In the genomic region with DNA sequence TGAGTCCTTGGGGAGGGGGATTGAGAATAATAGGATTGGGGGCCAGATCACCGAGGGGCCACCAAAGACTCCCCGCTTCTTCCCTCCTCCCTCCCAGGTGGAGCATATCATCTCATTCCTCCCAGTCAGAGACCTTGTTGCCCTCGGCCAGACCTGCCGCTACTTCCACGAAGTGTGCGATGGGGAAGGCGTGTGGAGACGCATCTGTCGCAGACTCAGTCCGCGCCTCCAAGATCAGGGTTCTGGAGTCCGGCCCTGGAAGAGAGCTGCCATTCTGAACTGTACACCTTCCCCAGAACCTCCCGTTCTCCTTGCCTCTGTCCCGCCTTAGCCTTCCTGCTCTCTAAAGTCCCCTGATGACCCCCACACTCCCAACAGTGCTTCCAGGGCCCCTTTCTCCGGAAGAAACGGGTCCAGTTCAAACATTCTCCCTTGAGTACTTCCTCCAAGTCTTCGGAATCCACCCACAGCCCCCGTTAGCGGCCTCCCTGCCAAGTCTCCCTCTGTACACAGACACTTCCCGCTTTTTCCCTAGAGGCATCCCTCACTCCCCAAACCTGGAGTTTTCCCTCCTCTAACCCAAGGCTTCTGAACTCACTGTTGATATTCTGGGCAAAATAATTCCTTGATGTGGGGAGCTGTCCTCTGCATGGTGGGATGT, we compare ENCODE assay signal across 16 cellular contexts. TPM values are rescaled to one million over a fixed set of nuclear protein-coding genes. Genes with fewer than 3 reads are reported as not detected.
A peak's percentile ranks its signal among the peaks of the same experiment; 100 is the strongest.
DNase-seq lines count a peak whose midpoint lies in the region; ATAC-seq, FAIRE-seq and TF ChIP-seq lines count a peak whose summit lies in the region.
"Had no signal": no experiment of that assay in that cellular context is flagged by ENCODE, and none has a peak within 500 bp of the region (broad histone marks: within the 10 kb centered on the region; RNA-seq: fewer than 3 reads in every experiment).

No MANE protein-coding gene starts in this region.

- no peak overlapping the region for H2BK20ac ChIP-seq in H1 (ENCODE audit: low read length)

- no peak overlapping the region for H4K8ac ChIP-seq in H1 (ENCODE audit: extremely low read depth, insufficient read depth, low read length)

- H2AFZ ChIP-seq in H1 (ENCODE audit: low read length): no peak overlapping the region

- 0 out of 2 replicates have a peak overlapping the region, but pooled peaks have one; percentile 5 for H3K9ac ChIP-seq in HUES64 (ENCODE audit: low read depth, low read length)
- H3K9ac ChIP-seq in H1 (replicated peaks in 1 of 4; ENCODE audit: extremely low read depth in 1 of 4, low read depth in 3 of 4, low read length in 3 of 4): no peak overlapping the region; a peak in 1 of 7 replicates
- H3K9ac ChIP-seq in kidney (ENCODE audit: low read length in 2 of 2): no peak overlapping the region

- intact Hi-C loops in kidney (cut with DNase I): no loop called here
- intact Hi-C loops in spleen (cut with DNase I; ENCODE audit: low total_unique reads): no loop called here

- peaks cover 6% of the 10 kb centered on the region for H3K23me2 ChIP-seq in H1 (ENCODE audit: low read depth, low read length)

- FAIRE-seq in H1 (lab: Jason Lieb, UNC) (no peak), kidney (lab: Jason Lieb, UNC) (no peak)
- FAIRE-seq: D721Med, HTR-8/SVneo had no signal

- H3K56ac ChIP-seq in H1 (replicated peaks; ENCODE audit: insufficient read length, low read depth, low read length): no peak overlapping the region

- H3K9me3 ChIP-seq in HUES64 (ENCODE audit: insufficient read depth, low read depth, low read length): no peaks in the 10 kb centered on the region
- H3K9me3 ChIP-seq in H1 (ENCODE audit: insufficient read depth in 2 of 2, low read depth in 1 of 2, low read length in 1 of 2): no peaks in the 10 kb centered on the region
- H3K9me3 ChIP-seq in kidney (ENCODE audit: control insufficient read depth in 1 of 2, low read length in 2 of 2): no peaks in the 10 kb centered on the region
- H3K9me3 ChIP-seq in spleen: no peaks in the 10 kb centered on the region
- H3K9me3 ChIP-seq: ovary had no signal

- TF ChIP-seq RAD21 in H1 (IDR thresholded peaks at IDR 0.05 in 1 of 2, conservative IDR thresholded peaks at IDR 0.05 in 1 of 2; ENCODE audit: low read depth in 2 of 2, low read length in 2 of 2): no peak

- no peak for TF ChIP-seq CTCF in H1 (IDR thresholded peaks at IDR 0.05; ENCODE audit: control extremely low read depth in 1 of 3, insufficient read depth in 1 of 3, low read depth in 1 of 3, low read length in 3 of 3)
- no peak for TF ChIP-seq CTCF in kidney (IDR thresholded peaks at IDR 0.05; ENCODE audit: borderline replicate concordance, extremely low read depth, insufficient read depth)
- no peak for TF ChIP-seq CTCF in spleen (IDR thresholded peaks at IDR 0.05 in 8 of 11, conservative IDR thresholded peaks at IDR 0.05 in 3 of 11)

- H3K14ac ChIP-seq in H1 (ENCODE audit: insufficient read length): no peak overlapping the region

- H4K5ac ChIP-seq in H1 (ENCODE audit: insufficient read length, low read depth, low read length): no peak overlapping the region

- no peak for TF ChIP-seq EP300 in H1 (IDR thresholded peaks at IDR 0.05; ENCODE audit: borderline replicate concordance in 1 of 2, low read depth in 2 of 2, low read length in 2 of 2)

- 0 out of 2 replicates have a peak overlapping the region, but pooled peaks have one; percentile 18 for H2BK5ac ChIP-seq in H1 (ENCODE audit: low read depth, low read length)

- no peaks in the 10 kb centered on the region; the same call in 1 of the 2 replicates for H3K27me3 ChIP-seq in HUES64 (ENCODE audit: insufficient read depth, low read length)
- peaks cover 0 to 2% (median under 1%) of the 10 kb centered on the region in 4 experiments; a peak in 4 of 7 replicates for H3K27me3 ChIP-seq in H1 (replicated peaks in 1 of 4; ENCODE audit: control insufficient read depth in 3 of 4, extremely low read depth in 1 of 4, insufficient read depth in 3 of 4, low read length in 3 of 4)
- peaks cover 0 to 30% (median 0%) of the 10 kb centered on the region in 7 donors for H3K27me3 ChIP-seq in spleen (replicated peaks in 1 of 7)
- H3K27me3 ChIP-seq: ovary had no signal

- H3K36me3 ChIP-seq in HUES64 (ENCODE audit: insufficient read depth, low read length) (no peaks in the 10 kb centered on the region), H1 (ENCODE audit: control insufficient read depth in 2 of 4, insufficient read depth in 4 of 4, low read length in 3 of 4) (no peaks in the 10 kb centered on the region), kidney (ENCODE audit: control insufficient read depth in 1 of 2, insufficient read depth in 2 of 2, low read length in 2 of 2) (no peaks in the 10 kb centered on the region), spleen (no peaks in the 10 kb centered on the region)
- H3K36me3 ChIP-seq: ovary had no signal

- 0 out of 2 replicates have a peak overlapping the region, but pooled peaks have one; percentile 2 for H2BK12ac ChIP-seq in H1 (ENCODE audit: low read depth, low read length)

- H3K4me3 ChIP-seq in HUES64 (ENCODE audit: low read length) (peak overlapping the region; percentile 7; the same call in 1 of the 2 replicates), H1 (ENCODE audit: extremely low read depth in 1 of 4, insufficient read depth in 2 of 4, low read depth in 3 of 4, low read length in 4 of 4) (peak overlapping the region in 1 of 4 experiments; percentile 1; a peak in 1 of 8 replicates), kidney (ENCODE audit: low read length in 2 of 2) (peak overlapping the region in 1 of 2 donors; percentile 33), spleen (no peak overlapping the region)
- H3K4me3 ChIP-seq: ovary had no signal

- CTCF ChIA-PET in H1 (lab: Charles Lee; ENCODE audit: partially characterized antibody): interaction anchor here (0.6 to 11.4 kb wide), 13 partner anchors 11 to 211 kb away, joined by 3 to 171 read pairs (median 6); a partner anchor contains a TSS

- no peak overlapping the region for H2BK15ac ChIP-seq in H1 (ENCODE audit: low read length)

- H3K18ac ChIP-seq in H1 (ENCODE audit: extremely low read depth, low read length): 0 out of 2 replicates have a peak overlapping the region, but pooled peaks have one; percentile 13

- H4K91ac ChIP-seq in H1 (replicated peaks; ENCODE audit: insufficient read length, low read length): no peak overlapping the region

- H3K79me2 ChIP-seq in H1 (ENCODE audit: control insufficient read depth in 1 of 2, insufficient read depth in 2 of 2, low read length in 2 of 2): no peaks in the 10 kb centered on the region

- H4K20me1 ChIP-seq in H1 (replicated peaks in 1 of 2; ENCODE audit: control insufficient read depth in 1 of 2, insufficient read depth in 2 of 2, low read length in 2 of 2): peaks cover 0 to 2% of the 10 kb centered on the region in 2 experiments

- H3K23ac ChIP-seq in H1 (ENCODE audit: insufficient read length): no peak overlapping the region

- H2BK120ac ChIP-seq in H1 (replicated peaks; ENCODE audit: low read depth, low read length): no peak overlapping the region

- TF ChIP-seq POLR2A in H1 (IDR thresholded peaks at IDR 0.05; ENCODE audit: control extremely low read depth in 1 of 2, low read depth in 2 of 2, low read length in 2 of 2): no peak
- TF ChIP-seq POLR2A in spleen (IDR thresholded peaks at IDR 0.05): no peak

- no peak overlapping the region for H2AK5ac ChIP-seq in H1 (ENCODE audit: low read depth, low read length)

- POLR2A ChIA-PET in H1 (lab: Charles Lee; ENCODE audit: partially characterized antibody): interaction anchor here (0.8 to 10.0 kb wide), 20 partner anchors 7 to 161 kb away, joined by 3 to 172 read pairs (median 4); a partner anchor contains a TSS

- H3K4ac ChIP-seq in H1 (replicated peaks; ENCODE audit: insufficient read length, low read depth, low read length): no peak overlapping the region

- no peaks in the 10 kb centered on the region for H3K79me1 ChIP-seq in H1 (ENCODE audit: low read depth, low read length)

- H3K4me1 ChIP-seq in HUES64 (ENCODE audit: insufficient read depth, low read length) (peaks cover 11% of the 10 kb centered on the region), H1 (replicated peaks in 1 of 4; ENCODE audit: control insufficient read depth in 3 of 4, insufficient read depth in 4 of 4, low read length in 3 of 4) (peaks cover 0 to 13% (median 6%) of the 10 kb centered on the region in 4 experiments; a peak in 5 of 7 replicates), kidney (ENCODE audit: control insufficient read depth in 1 of 2, insufficient read depth in 1 of 2, low read depth in 1 of 2, low read length in 2 of 2) (peaks cover 0 to 6% of the 10 kb centered on the region in 2 donors), spleen (peaks cover 4 to 31% (median 15%) of the 10 kb centered on the region in 6 donors)

- H3K27ac ChIP-seq in HUES64 (ENCODE audit: low read depth, low read length) (no peak overlapping the region), H1 (ENCODE audit: low read depth, low read length) (no peak overlapping the region), kidney (ENCODE audit: low read depth in 2 of 2, low read length in 2 of 2) (peak overlapping the region in 1 of 2 donors; percentile 37), spleen (peak overlapping the region in 3 of 8 donors; percentile 7 to 41 (median 21))
- H3K27ac ChIP-seq: ovary had no signal

- DNase-seq in H1 (ENCODE audit: low read depth in 1 of 2, low spot score in 2 of 2) (no peak), kidney (peak; percentile 86), spleen (peak; percentile 69), cortex of kidney (lab: John Stamatoyannopoulos, UW) (no peak), NCI-H1694 treated with DMSO at 0.1 percent for 48 hours (lab: John Stamatoyannopoulos, UW) (no peak)
- DNase-seq: activated CD4-positive, CD25-positive, alpha-beta regulatory T cell treated with anti-CD3 and anti-CD28 coated beads, Interleukin-2, amount 50 U/mL, for 72 hours; HCEC 1CT; MM.1S; NCI-H774; RPMI8226 had no signal

- no peak for ATAC-seq in GM18861 (IDR thresholded peaks at IDR 0.05; ENCODE audit: unreplicated experiment)
- ATAC-seq in HG03469 (IDR thresholded peaks at IDR 0.05; ENCODE audit: unreplicated experiment): no peak

- peak overlapping the region; percentile 54 to 57; a peak in 3 of 4 replicates for H3K4me2 ChIP-seq in H1 (ENCODE audit: insufficient read depth in 1 of 2, low read depth in 2 of 2, low read length in 2 of 2)

- WGBS in HUES64: 81% methylated on average over 20 of the region's 20 CpGs
- WGBS in H1 (ENCODE audit: extremely low coverage in 1 of 2, insufficient coverage in 1 of 2, insufficient read length in 1 of 2, insufficient replicate concordance in 2 of 2, low coverage in 1 of 2, low lambda C conversion rate in 2 of 2, missing lambda C conversion rate in 1 of 2), 2 experiments: 72% methylated on average over 20 of the region's 20 CpGs; no CpG with 5 or more reads in 1 of the 2 experiments
- WGBS in spleen, 5 donors: 28 to 39% (median 36%) methylated on average over 20 of the region's 20 CpGs

RNA-seq across cellular contexts. Expression of a gene that starts 4.1 kb away (rescaled TPM):
- 0.45 TPM for polyA plus RNA-seq in HUES64 (2013, experiment 1 of 2)
- polyA plus RNA-seq in HUES64 (2013, experiment 2 of 2): 0.76 TPM
- 0.35 and 0.59 TPM in 2 replicates for total RNA-seq in H1 (2021; fragmentation: NEBNext Ultra II Directional; extraction: Animal tissue kit (Norgen Biotek cat#: 25700))
- 0.57 and 0.83 TPM in 2 replicates for polyA plus RNA-seq in H1 (2011; rRNA removed)
- 0.57 TPM for polyA plus RNA-seq in H1 (2011; cell fraction: cytosol; rRNA removed)
- polyA plus RNA-seq in H1 (2011; cell fraction: nucleus; rRNA removed): 1.4 TPM
- polyA plus RNA-seq in H1 (2012, experiment 1 of 2): 0.80 to 1.5 TPM (median 1.1 TPM) in 4 replicates
- polyA plus RNA-seq in H1 (2012, experiment 2 of 2): 0.17 TPM
- polyA plus RNA-seq in H1 (2013, experiment 1 of 2): 0.39 TPM
- 0.28 TPM for polyA plus RNA-seq in H1 (2013, experiment 2 of 2)
- polyA minus RNA-seq in H1 (2011; rRNA and poly(A)+ RNA removed): 0.66 and 0.95 TPM in 2 replicates
- polyA minus RNA-seq in H1 (2011; cell fraction: cytosol; rRNA and poly(A)+ RNA removed): not detected
- polyA minus RNA-seq in H1 (2011; cell fraction: nucleus; rRNA and poly(A)+ RNA removed): 0.30 TPM
- 0.60 TPM for total RNA-seq in kidney
- polyA plus RNA-seq in kidney (ENCODE audit: insufficient read depth, low read depth, low replicate concordance): 0.95 TPM
- total RNA-seq in spleen: 1 to 10 TPM in 4 of 7 donors, under 1 TPM in 2, not detected in 1; 0.54 to 1.5 (median 1.2) TPM
- polyA plus RNA-seq in spleen: 1 to 10 TPM in 2 of 3 donors, under 1 TPM in 1; 0.67 to 1.6 (median 1.2) TPM

RNA-seq across cellular contexts. Expression of a gene that starts 4.3 kb away (rescaled TPM):
- polyA plus RNA-seq in HUES64 (2013, experiment 1 of 2): 22.4 TPM
- 23.6 TPM for polyA plus RNA-seq in HUES64 (2013, experiment 2 of 2)
- total RNA-seq in H1 (2021; fragmentation: NEBNext Ultra II Directional; extraction: Animal tissue kit (Norgen Biotek cat#: 25700)): 34.5 and 36.6 TPM in 2 replicates
- polyA plus RNA-seq in H1 (2011; rRNA removed): 15.5 and 36.5 TPM in 2 replicates
- polyA plus RNA-seq in H1 (2011; cell fraction: cytosol; rRNA removed): 14.3 TPM
- 126 TPM for polyA plus RNA-seq in H1 (2011; cell fraction: nucleus; rRNA removed)
- polyA plus RNA-seq in H1 (2012, experiment 1 of 2): 16.5 to 30.3 TPM (median 28.4 TPM) in 4 replicates
- polyA plus RNA-seq in H1 (2012, experiment 2 of 2): 20.6 TPM
- 30.9 TPM for polyA plus RNA-seq in H1 (2013, experiment 1 of 2)
- 27.8 TPM for polyA plus RNA-seq in H1 (2013, experiment 2 of 2)
- polyA minus RNA-seq in H1 (2011; rRNA and poly(A)+ RNA removed): 10.6 and 13.2 TPM in 2 replicates
- polyA minus RNA-seq in H1 (2011; cell fraction: cytosol; rRNA and poly(A)+ RNA removed): 26.1 TPM
- polyA minus RNA-seq in H1 (2011; cell fraction: nucleus; rRNA and poly(A)+ RNA removed): 45.6 TPM
- total RNA-seq in kidney: 62.9 TPM
- polyA plus RNA-seq in kidney (ENCODE audit: insufficient read depth, low read depth, low replicate concordance): 23.2 TPM
- 100 to 1,000 TPM; 145 to 333 (median 186) TPM for total RNA-seq in spleen
- 100 to 1,000 TPM; 151 to 310 (median 269) TPM for polyA plus RNA-seq in spleen

RNA-seq across cellular contexts. Expression of a gene that starts 12.0 kb away (rescaled TPM):
- polyA plus RNA-seq in HUES64 (2013, experiment 1 of 2): 18.5 TPM
- 30.1 TPM for polyA plus RNA-seq in HUES64 (2013, experiment 2 of 2)
- total RNA-seq in H1 (2021; fragmentation: NEBNext Ultra II Directional; extraction: Animal tissue kit (Norgen Biotek cat#: 25700)): 69.2 and 70.6 TPM in 2 replicates
- polyA plus RNA-seq in H1 (2011; rRNA removed) (21.5 and 46.6 TPM in 2 replicates), kidney (ENCODE audit: insufficient read depth, low read depth, low replicate concordance) (42.9 TPM), spleen (10 to 100 TPM; 29.0 to 38.7 (median 30.2) TPM)
- polyA plus RNA-seq in H1 (2011; cell fraction: cytosol; rRNA removed): 26.8 TPM
- 126 TPM for polyA plus RNA-seq in H1 (2011; cell fraction: nucleus; rRNA removed)
- 80.3 to 96.2 TPM (median 87.0 TPM) in 4 replicates for polyA plus RNA-seq in H1 (2012, experiment 1 of 2)
- polyA plus RNA-seq in H1 (2012, experiment 2 of 2): 81.2 TPM
- 132 TPM for polyA plus RNA-seq in H1 (2013, experiment 1 of 2)
- 122 TPM for polyA plus RNA-seq in H1 (2013, experiment 2 of 2)
- 7.8 and 13.1 TPM in 2 replicates for polyA minus RNA-seq in H1 (2011; rRNA and poly(A)+ RNA removed)
- polyA minus RNA-seq in H1 (2011; cell fraction: cytosol; rRNA and poly(A)+ RNA removed): 27.5 TPM
- polyA minus RNA-seq in H1 (2011; cell fraction: nucleus; rRNA and poly(A)+ RNA removed): 29.2 TPM
- total RNA-seq in kidney (51.5 TPM), spleen (10 to 100 TPM in 6 of 7 donors, 1 to 10 TPM in 1; 7.1 to 31.4 (median 21.9) TPM)

RNA-seq across cellular contexts. Expression of a gene that starts 16.5 kb away (rescaled TPM):
- polyA plus RNA-seq in HUES64 (2013, experiment 1 of 2): 0.95 TPM
- 0.89 TPM for polyA plus RNA-seq in HUES64 (2013, experiment 2 of 2)
- 5.4 and 5.8 TPM in 2 replicates for total RNA-seq in H1 (2021; fragmentation: NEBNext Ultra II Directional; extraction: Animal tissue kit (Norgen Biotek cat#: 25700))
- polyA plus RNA-seq in H1 (2011; rRNA removed): 3.6 and 8.2 TPM in 2 replicates
- 2.3 TPM for polyA plus RNA-seq in H1 (2011; cell fraction: cytosol; rRNA removed)
- 33.0 TPM for polyA plus RNA-seq in H1 (2011; cell fraction: nucleus; rRNA removed)
- 4.8 to 6.4 TPM (median 5.3 TPM) in 4 replicates for polyA plus RNA-seq in H1 (2012, experiment 1 of 2)
- 4.1 TPM for polyA plus RNA-seq in H1 (2012, experiment 2 of 2)
- 5.7 TPM for polyA plus RNA-seq in H1 (2013, experiment 1 of 2)
- polyA plus RNA-seq in H1 (2013, experiment 2 of 2): 4.9 TPM
- polyA minus RNA-seq in H1 (2011; rRNA and poly(A)+ RNA removed): not detected in 2 replicates
- not detected for polyA minus RNA-seq in H1 (2011; cell fraction: cytosol; rRNA and poly(A)+ RNA removed)
- polyA minus RNA-seq in H1 (2011; cell fraction: nucleus; rRNA and poly(A)+ RNA removed): 3.1 TPM
- 9.8 TPM for total RNA-seq in kidney
- polyA plus RNA-seq in kidney (ENCODE audit: insufficient read depth, low read depth, low replicate concordance): 5.7 TPM
- 10 to 100 TPM; 11.0 to 28.4 (median 21.1) TPM for total RNA-seq in spleen
- polyA plus RNA-seq in spleen: 10 to 100 TPM; 25.3 to 75.6 (median 50.6) TPM

RNA-seq across cellular contexts. Expression of a gene that starts 22.1 kb away (rescaled TPM):
- 15.9 TPM for polyA plus RNA-seq in HUES64 (2013, experiment 1 of 2)
- 21.1 TPM for polyA plus RNA-seq in HUES64 (2013, experiment 2 of 2)
- 19.3 and 20.7 TPM in 2 replicates for total RNA-seq in H1 (2021; fragmentation: NEBNext Ultra II Directional; extraction: Animal tissue kit (Norgen Biotek cat#: 25700))
- polyA plus RNA-seq in H1 (2011; rRNA removed): 21.4 and 45.7 TPM in 2 replicates
- 10.1 TPM for polyA plus RNA-seq in H1 (2011; cell fraction: cytosol; rRNA removed)
- 23.8 TPM for polyA plus RNA-seq in H1 (2011; cell fraction: nucleus; rRNA removed)
- polyA plus RNA-seq in H1 (2012, experiment 1 of 2): 15.9 to 26.5 TPM (median 22.6 TPM) in 4 replicates
- polyA plus RNA-seq in H1 (2012, experiment 2 of 2): 25.8 TPM
- 19.0 TPM for polyA plus RNA-seq in H1 (2013, experiment 1 of 2)
- 17.7 TPM for polyA plus RNA-seq in H1 (2013, experiment 2 of 2)
- polyA minus RNA-seq in H1 (2011; rRNA and poly(A)+ RNA removed): 7.0 and 8.1 TPM in 2 replicates
- 7.4 TPM for polyA minus RNA-seq in H1 (2011; cell fraction: cytosol; rRNA and poly(A)+ RNA removed)
- 8.7 TPM for polyA minus RNA-seq in H1 (2011; cell fraction: nucleus; rRNA and poly(A)+ RNA removed)
- total RNA-seq in kidney: 18.2 TPM
- 30.6 TPM for polyA plus RNA-seq in kidney (ENCODE audit: insufficient read depth, low read depth, low replicate concordance)
- 10 to 100 TPM; 13.4 to 20.4 (median 16.0) TPM for total RNA-seq in spleen
- polyA plus RNA-seq in spleen: 10 to 100 TPM; 11.2 to 16.8 (median 13.9) TPM

Comparison
In these comparisons a context has a peak if more than half of its experiments do, and no peak if none do; other contexts are left out.
1. DNase-seq: peak in kidney (single experiment) and spleen (single experiment); none in H1 (0 of 2), cortex of kidney (single experiment) and NCI-H1694 treated with DMSO at 0.1 percent for 48 hours (single experiment).